In genomic region chr14:24146622-24146977, GRCh38 we compare ENCODE assay signal across 8 cellular contexts. TPM values are rescaled to one million over a fixed set of nuclear protein-coding genes. Genes with fewer than 3 reads are reported as not detected.
DNase-seq lines count a peak whose midpoint lies in the region; ATAC-seq and TF ChIP-seq lines count a peak whose summit lies in the region.

No MANE protein-coding gene starts in this region.

- peaks cover 9 to 70% (median 47%) of the 10 kb centered on the region in 6 donors for H3K36me3 ChIP-seq in spleen

- peak overlapping the region; percentile 88 to 91 for H3K4me3 ChIP-seq in cardiac fibroblast (replicated peaks in 1 of 2; ENCODE audit: low read depth in 2 of 2, low read length in 2 of 2)
- peak overlapping the region; percentile 76 to 99 (median 95) for H3K4me3 ChIP-seq in spleen

- no peaks in the 10 kb centered on the region for H3K27me3 Mint-ChIP-seq in activated B cell treated with CpG ODN at 0.5 μM for 24 hours

- POLR2A ChIA-PET in activated B cell treated with CpG ODN at 0.5 μM for 24 hours (lab: Charles Lee): interaction anchor here (0.6 to 4.6 kb wide), 35 partner anchors 8 to 579 kb away, joined by 3 to 94 read pairs (median 5); partner anchors contain the start of genes AP1G2, CARMIL3, CBLN3 and CHMP4A

- intact Hi-C loops in activated B cell treated with CpG ODN at 0.5 μM for 24 hours (cut with micrococcal nuclease) (loop anchor here (1.0 to 2.0 kb wide), 6 partner anchors 10 to 826 kb away; partner anchors contain the start of genes GMPR2, IPO4, NEDD8 and PABPN1), spleen (cut with DNase I; ENCODE audit: low total_unique reads) (no loop called here)

- TF ChIP-seq POLR2A in GM18951 (IDR thresholded peaks at IDR 0.05; ENCODE audit: extremely low read depth, insufficient read depth, insufficient read length): peak; percentile 34
- TF ChIP-seq POLR2A in spleen (IDR thresholded peaks at IDR 0.05): no peak

- peaks cover 57% of the 10 kb centered on the region for H3K4me1 Mint-ChIP-seq in activated B cell treated with CpG ODN at 0.5 μM for 24 hours

- 0 to 1% (median 1%) methylated on average over 16 to 17 of the region's 17 CpGs for WGBS in spleen, 5 donors

- peak overlapping the region; percentile 97 for H3K4me3 Mint-ChIP-seq in activated B cell treated with CpG ODN at 0.5 μM for 24 hours

- H3K4me1 ChIP-seq in spleen: peaks cover 32 to 88% (median 68%) of the 10 kb centered on the region in 6 donors

- in situ Hi-C loops in GM18951 (cut with MboI; ENCODE audit: low sequenced_read_pairs, unreplicated experiment): no loop called here

- CTCF ChIA-PET in activated B cell treated with CpG ODN at 0.5 μM for 24 hours (lab: Charles Lee): interaction anchor here (0.9 to 4.2 kb wide), 6 partner anchors 11 to 285 kb away, joined by 3 to 45 read pairs (median 11); partner anchors contain the start of genes DCAF11, IRF9, PCK2 and PSME1

- peak overlapping the region; percentile 94 for H3K27ac Mint-ChIP-seq in activated B cell treated with CpG ODN at 0.5 μM for 24 hours

- TF ChIP-seq CTCF in activated B cell treated with CpG ODN at 0.5 μM for 24 hours (IDR thresholded peaks at IDR 0.05) (no peak), cardiac fibroblast (IDR thresholded peaks at IDR 0.05; ENCODE audit: low read depth, low read length) (no peak), spleen (IDR thresholded peaks at IDR 0.05 in 8 of 11, conservative IDR thresholded peaks at IDR 0.05 in 3 of 11) (peak in 3 of 11 experiments; percentile 3 to 23 (median 19))

- H3K36me3 Mint-ChIP-seq in activated B cell treated with CpG ODN at 0.5 μM for 24 hours (ENCODE audit: low read depth): peaks cover 73% of the 10 kb centered on the region

- H3K9me3 Mint-ChIP-seq in activated B cell treated with CpG ODN at 0.5 μM for 24 hours: no peaks in the 10 kb centered on the region

- no peaks in the 10 kb centered on the region for H3K27me3 ChIP-seq in spleen (replicated peaks in 1 of 7)

- no peaks in the 10 kb centered on the region for H3K9me3 ChIP-seq in spleen

- peak; percentile 94 for DNase-seq in AG08395 (ENCODE audit: low spot score)
- DNase-seq in NCI-H2227 (lab: John Stamatoyannopoulos, UW; ENCODE audit: unreplicated experiment): peak; percentile 98
- peak; percentile 84 for DNase-seq in activated B cell treated with CpG ODN at 0.5 μM for 24 hours
- peak; percentile 95 to 99 for DNase-seq in cardiac fibroblast (ENCODE audit: low read depth in 2 of 2)
- peak; percentile 67 for DNase-seq in inferior parietal cortex (ENCODE audit: extremely low spot score)
- DNase-seq in spleen: peak; percentile 97

- ATAC-seq in HG03175 (IDR thresholded peaks at IDR 0.05; ENCODE audit: unreplicated experiment) (peak; percentile 61), activated B cell treated with CpG ODN at 0.5 μM for 24 hours (ENCODE audit: low read depth) (peak; percentile 74)

- peak overlapping the region; percentile 89 to 99 (median 96) for H3K27ac ChIP-seq in spleen

RNA-seq across cellular contexts. Expression of gene PSME2, which starts 0.2 kb away (rescaled TPM):
- total RNA-seq in activated B cell treated with CpG ODN at 0.5 μM for 24 hours (285 and 312 TPM in 2 replicates), spleen (100 to 1,000 TPM in 5 of 7 donors, 10 to 100 TPM in 2; 80.0 to 295 (median 189) TPM)
- 100 to 1,000 TPM; 337 to 509 (median 433) TPM for polyA plus RNA-seq in spleen

RNA-seq across cellular contexts. Expression of gene RNF31, which starts 0.7 kb away (rescaled TPM):
- total RNA-seq in activated B cell treated with CpG ODN at 0.5 μM for 24 hours (87.4 and 99.8 TPM in 2 replicates), spleen (100 to 1,000 TPM in 3 of 7 donors, 10 to 100 TPM in 4; 61.9 to 113 (median 96.9) TPM)
- polyA plus RNA-seq in spleen: 100 to 1,000 TPM in 2 of 3 donors, 10 to 100 TPM in 1; 56.5 to 148 (median 122) TPM

RNA-seq across cellular contexts. Expression of gene EMC9, which starts 5.2 kb away (rescaled TPM):
- total RNA-seq in activated B cell treated with CpG ODN at 0.5 μM for 24 hours (22.5 and 22.6 TPM in 2 replicates), spleen (10 to 100 TPM; 17.7 to 27.3 (median 19.9) TPM)
- polyA plus RNA-seq in spleen: 10 to 100 TPM; 25.4 to 50.6 (median 48.5) TPM

RNA-seq across cellular contexts. Expression of gene PSME1, which starts 10.6 kb away (rescaled TPM):
- total RNA-seq in activated B cell treated with CpG ODN at 0.5 μM for 24 hours (406 and 449 TPM in 2 replicates), spleen (100 to 1,000 TPM; 157 to 303 (median 247) TPM)
- 100 to 1,000 TPM; 349 to 441 (median 364) TPM for polyA plus RNA-seq in spleen

RNA-seq across cellular contexts. Expression of gene IRF9, which starts 14.5 kb away (rescaled TPM):
- total RNA-seq in activated B cell treated with CpG ODN at 0.5 μM for 24 hours (221 and 229 TPM in 2 replicates), spleen (100 to 1,000 TPM; 122 to 265 (median 218) TPM)
- polyA plus RNA-seq in spleen: 100 to 1,000 TPM in 2 of 3 donors, 10 to 100 TPM in 1; 85.8 to 166 (median 118) TPM

Comparison
In these comparisons a context has a peak if more than half of its experiments do, and no peak if none do; other contexts are left out.
1. Peak in every context shown above with its lines: DNase-seq, ATAC-seq, H3K4me3 ChIP-seq and H3K27ac ChIP-seq.